Comparison of ENCODE assay signal across 22 cellular contexts in genomic region chr17:10745231-10745630, GRCh38. TPM values are rescaled to one million over a fixed set of nuclear protein-coding genes. Genes with fewer than 3 reads are reported as not detected.
DNase-seq lines count a peak whose midpoint lies in the region; ATAC-seq, FAIRE-seq and TF ChIP-seq lines count a peak whose summit lies in the region.
"Had no signal": no experiment of that assay in that cellular context is flagged by ENCODE, and none has a peak within 500 bp of the region (broad histone marks: within the 10 kb centered on the region; RNA-seq: fewer than 3 reads in every experiment).

No MANE protein-coding gene starts in this region.

- H3K4me3 ChIP-seq in keratinocyte (ENCODE audit: control insufficient read depth in 2 of 3, extremely low read depth in 1 of 3, insufficient read depth in 2 of 3, low read depth in 1 of 3, low read length in 3 of 3) (no peak overlapping the region), small intestine (ENCODE audit: low read depth in 1 of 2, low read length in 2 of 2) (no peak overlapping the region)
- H3K4me3 ChIP-seq: body of pancreas, coronary artery, lung had no signal

- H3K79me2 ChIP-seq in keratinocyte (ENCODE audit: control insufficient read depth, insufficient read depth, low read length): no peaks in the 10 kb centered on the region

- H3K9me3 ChIP-seq in keratinocyte (ENCODE audit: control insufficient read depth, low read depth, low read length): no peaks in the 10 kb centered on the region
- H3K9me3 ChIP-seq in small intestine (ENCODE audit: control insufficient read depth, low read depth): no peaks in the 10 kb centered on the region
- H3K9me3 ChIP-seq: body of pancreas had no signal

- dilution Hi-C loops in keratinocyte (cut with MboI; ENCODE audit: extremely low pct_ligation_motif_present, low sequenced_read_pairs): no loop called here

- H3K9me1 ChIP-seq in keratinocyte (ENCODE audit: control insufficient read depth, extremely low read depth, insufficient read depth, low read length): no peaks in the 10 kb centered on the region

- no peak overlapping the region for H3K4me2 ChIP-seq in keratinocyte (ENCODE audit: control insufficient read depth, extremely low read depth, insufficient read depth, low read depth, low read length)

- peak; percentile 46 for DNase-seq in Daoy (ENCODE audit: low read depth)
- DNase-seq in RPMI7951 (ENCODE audit: low read depth): peak; percentile 37
- DNase-seq in keratinocyte (ENCODE audit: low read depth, low spot score): no peak
- peak; percentile 51 for DNase-seq in small intestine
- DNase-seq in NCI-H774 (lab: John Stamatoyannopoulos, UW): no peak
- DNase-seq in stimulated activated CD4-positive, alpha-beta T cell treated with anti-CD3 and anti-CD28 coated beads, Interleukin-12 subunit alpha, Interleukin-12 subunit beta, amount 100 ng/mL, for 4 hours: no peak
- DNase-seq: activated naive CD4-positive, alpha-beta T cell treated with anti-CD3 and anti-CD28 coated beads, Interleukin-2, amount 50 U/mL, for 16 hours; body of pancreas; H7; KG1; NCI-H1417 treated with DMSO at 0.1 percent for 48 hours; NCI-H2171 treated with DMSO at 0.1 percent for 48 hours; nephron progenitor cell; stimulated activated naive CD8-positive, alpha-beta T cell treated with anti-CD3 and anti-CD28 coated beads, Interleukin-15, amount 100 ng/mL, for 72 hours had no signal

- no peaks in the 10 kb centered on the region for H3K36me3 ChIP-seq in keratinocyte (ENCODE audit: control insufficient read depth in 2 of 2, extremely low read depth in 1 of 2, insufficient read depth in 2 of 2, low read length in 2 of 2)
- no peaks in the 10 kb centered on the region for H3K36me3 ChIP-seq in small intestine (ENCODE audit: control insufficient read depth in 2 of 2, insufficient read depth in 2 of 2, low read length in 2 of 2)

- H3K4me1 ChIP-seq in keratinocyte (ENCODE audit: control insufficient read depth, extremely low read depth, insufficient read depth, low read length) (peaks cover 10% of the 10 kb centered on the region), small intestine (ENCODE audit: control insufficient read depth in 2 of 2, insufficient read depth in 1 of 2, low read depth in 1 of 2, low read length in 1 of 2) (no peaks in the 10 kb centered on the region)

- TF ChIP-seq CTCF in keratinocyte (optimal IDR thresholded peaks at IDR 0.05 in 1 of 3, IDR thresholded peaks at IDR 0.05 in 1 of 3, conservative IDR thresholded peaks at IDR 0.05 in 1 of 3; ENCODE audit: extremely low read depth in 1 of 3, insufficient read depth in 2 of 3, low read length in 3 of 3): no peak

- FAIRE-seq in keratinocyte (lab: Jason Lieb, UNC) (peak; percentile 49), small intestine (lab: Jason Lieb, UNC) (no peak)
- FAIRE-seq: endothelial cell of umbilical vein, GM18507, RCC 7860 had no signal

- WGBS in small intestine, 3 donors: 14 to 44% (median 34%) methylated on average over 6 of the region's 6 CpGs

- no peak overlapping the region for H3K9ac ChIP-seq in keratinocyte (ENCODE audit: control insufficient read depth, extremely low read depth, insufficient read depth, low read length)

- H3K27ac ChIP-seq in keratinocyte (ENCODE audit: control insufficient read depth, insufficient read depth, low read length): no peak overlapping the region
- H3K27ac ChIP-seq in small intestine (ENCODE audit: low read depth in 1 of 2, low read length in 1 of 2): peak overlapping the region; percentile 27 to 34
- H3K27ac ChIP-seq: body of pancreas had no signal

- no peaks in the 10 kb centered on the region for H4K20me1 ChIP-seq in keratinocyte (ENCODE audit: control insufficient read depth, extremely low read depth, insufficient read depth, low read length)

- no peak for ATAC-seq in HG02642 (IDR thresholded peaks at IDR 0.05; ENCODE audit: poor library complexity, unreplicated experiment)
- no peak for ATAC-seq in HG03135 (IDR thresholded peaks at IDR 0.05; ENCODE audit: unreplicated experiment)

- H3K27me3 ChIP-seq in keratinocyte (ENCODE audit: control insufficient read depth, extremely low read depth, insufficient read depth, low read length): peaks cover 14% of the 10 kb centered on the region
- H3K27me3 ChIP-seq in small intestine (ENCODE audit: control insufficient read depth in 2 of 2, insufficient read depth in 2 of 2, low read length in 2 of 2): no peaks in the 10 kb centered on the region
- H3K27me3 ChIP-seq: body of pancreas had no signal

- H2AFZ ChIP-seq in keratinocyte (ENCODE audit: control insufficient read depth, low read length): no peak overlapping the region

RNA-seq across cellular contexts. Expression of gene TMEM220, which starts 15.4 kb away (rescaled TPM):
- total RNA-seq in Daoy (2014; rRNA removed; shearing (Covaris generic)): 0.17 TPM in 1 of 2 replicates, not detected in the other
- 0.98 and 4.2 TPM in 2 replicates for total RNA-seq in RPMI7951 (2014; rRNA removed; shearing (Covaris generic))
- polyA plus RNA-seq in keratinocyte: 2.1 to 3.3 TPM (median 2.4 TPM) in 3 replicates
- 0.92 TPM for polyA plus RNA-seq in keratinocyte (2011; ENCODE audit: low read depth)
- polyA plus RNA-seq in keratinocyte (2011; cell fraction: cytosol; rRNA removed): 1.3 and 3.3 TPM in 2 replicates
- polyA plus RNA-seq in keratinocyte (2011; cell fraction: nucleus; rRNA removed): 1.2 and 2.0 TPM in 2 replicates
- 0.72 and 1.9 TPM in 2 replicates for polyA plus RNA-seq in keratinocyte (2012; ENCODE audit: low replicate concordance)
- polyA minus RNA-seq in keratinocyte: 4.1 to 4.3 TPM in 2 of 3 replicates, not detected in the other
- 1.5 TPM for polyA minus RNA-seq in keratinocyte (2011; cell fraction: cytosol; rRNA and poly(A)+ RNA removed)
- 2.6 TPM in 1 of 2 replicates, not detected in the other for polyA minus RNA-seq in keratinocyte (2011; cell fraction: nucleus; rRNA and poly(A)+ RNA removed)
- polyA plus RNA-seq in small intestine: 10 to 100 TPM; 12.4 to 61.3 (median 38.0) TPM

RNA-seq across cellular contexts. Expression of gene ADPRM, which starts 47.8 kb away (rescaled TPM):
- 8.6 and 12.3 TPM in 2 replicates for total RNA-seq in Daoy (2014; rRNA removed; shearing (Covaris generic))
- 6.0 and 8.9 TPM in 2 replicates for total RNA-seq in RPMI7951 (2014; rRNA removed; shearing (Covaris generic))
- 9.9 to 15.0 TPM (median 14.2 TPM) in 3 replicates for polyA plus RNA-seq in keratinocyte
- polyA plus RNA-seq in keratinocyte (2011; ENCODE audit: low read depth): 4.9 TPM
- polyA plus RNA-seq in keratinocyte (2011; cell fraction: cytosol; rRNA removed): 11.2 and 21.1 TPM in 2 replicates
- polyA plus RNA-seq in keratinocyte (2011; cell fraction: nucleus; rRNA removed): 10.7 and 10.9 TPM in 2 replicates
- polyA plus RNA-seq in keratinocyte (2012; ENCODE audit: low replicate concordance): 7.5 and 11.7 TPM in 2 replicates
- polyA minus RNA-seq in keratinocyte: 2.5 to 14.6 TPM (median 12.0 TPM) in 3 replicates
- polyA minus RNA-seq in keratinocyte (2011; cell fraction: cytosol; rRNA and poly(A)+ RNA removed): 4.2 TPM
- polyA minus RNA-seq in keratinocyte (2011; cell fraction: nucleus; rRNA and poly(A)+ RNA removed): 2.3 and 5.4 TPM in 2 replicates
- polyA plus RNA-seq in small intestine: 10 to 100 TPM in 2 of 3 donors, 1 to 10 TPM in 1; 7.2 to 20.5 (median 11.6) TPM

RNA-seq across cellular contexts. Expression of gene SCO1, which starts 47.9 kb away (rescaled TPM):
- total RNA-seq in Daoy (2014; rRNA removed; shearing (Covaris generic)): 45.6 and 45.7 TPM in 2 replicates
- total RNA-seq in RPMI7951 (2014; rRNA removed; shearing (Covaris generic)): 19.1 and 25.7 TPM in 2 replicates
- polyA plus RNA-seq in keratinocyte (20.8 to 28.3 TPM (median 22.8 TPM) in 3 replicates), small intestine (10 to 100 TPM; 15.7 to 26.8 (median 22.8) TPM)
- 22.7 TPM for polyA plus RNA-seq in keratinocyte (2011; ENCODE audit: low read depth)
- polyA plus RNA-seq in keratinocyte (2011; cell fraction: cytosol; rRNA removed): 18.2 and 21.1 TPM in 2 replicates
- 25.8 and 26.3 TPM in 2 replicates for polyA plus RNA-seq in keratinocyte (2011; cell fraction: nucleus; rRNA removed)
- polyA plus RNA-seq in keratinocyte (2012; ENCODE audit: low replicate concordance): 16.2 and 24.4 TPM in 2 replicates
- polyA minus RNA-seq in keratinocyte: 5.3 to 15.1 TPM (median 12.4 TPM) in 3 replicates
- polyA minus RNA-seq in keratinocyte (2011; cell fraction: cytosol; rRNA and poly(A)+ RNA removed): 12.9 TPM
- 31.5 and 39.1 TPM in 2 replicates for polyA minus RNA-seq in keratinocyte (2011; cell fraction: nucleus; rRNA and poly(A)+ RNA removed)

RNA-seq across cellular contexts. Expression of gene TMEM238L, which starts 58.7 kb away (rescaled TPM):
- not detected in 2 replicates for total RNA-seq in Daoy (2014; rRNA removed; shearing (Covaris generic))
- not detected in 2 replicates for total RNA-seq in RPMI7951 (2014; rRNA removed; shearing (Covaris generic))
- 0.26 TPM in 1 of 3 replicates, not detected in the others for polyA plus RNA-seq in keratinocyte
- not detected for polyA plus RNA-seq in keratinocyte (2011; ENCODE audit: low read depth)
- 0.25 and 0.41 TPM in 2 replicates for polyA plus RNA-seq in keratinocyte (2011; cell fraction: cytosol; rRNA removed)
- 1.0 and 1.1 TPM in 2 replicates for polyA plus RNA-seq in keratinocyte (2011; cell fraction: nucleus; rRNA removed)
- 0.55 TPM in 1 of 2 replicates, not detected in the other for polyA plus RNA-seq in keratinocyte (2012; ENCODE audit: low replicate concordance)
- polyA minus RNA-seq in keratinocyte: 0.10 to 0.64 TPM in 2 of 3 replicates, not detected in the other
- polyA minus RNA-seq in keratinocyte (2011; cell fraction: cytosol; rRNA and poly(A)+ RNA removed): not detected
- polyA minus RNA-seq in keratinocyte (2011; cell fraction: nucleus; rRNA and poly(A)+ RNA removed): 0.42 and 0.78 TPM in 2 replicates
- polyA plus RNA-seq in small intestine: 10 to 100 TPM; 20.0 to 26.8 (median 21.2) TPM
- total RNA-seq: body of pancreas, endothelial cell of umbilical vein, H7, lung, pulmonary artery endothelial cell had no signal
- polyA plus RNA-seq: endothelial cell of umbilical vein had no signal

Comparison
In these comparisons a context has a peak if more than half of its experiments do, and no peak if none do; other contexts are left out.
1. DNase-seq: peak in Daoy (single experiment), RPMI7951 (single experiment) and small intestine (single experiment); none in keratinocyte (single experiment), NCI-H774 (single experiment) and stimulated activated CD4-positive, alpha-beta T cell treated with anti-CD3 and anti-CD28 coated beads, Interleukin-12 subunit alpha, Interleukin-12 subunit beta, amount 100 ng/mL, for 4 hours (single experiment).